In genomic region chr20:55581519-55581918, GRCh38 we compare ENCODE assay signal across 26 cellular contexts.
"Had no signal": no experiment of that assay in that cellular context is flagged by ENCODE, and none has a peak within 500 bp of the region (broad histone marks: within the 10 kb centered on the region; RNA-seq: fewer than 3 reads in every experiment).

No MANE protein-coding gene starts in this region.

- H3K79me2 ChIP-seq: parathyroid adenoma had no signal

- ATAC-seq: natural killer cell; psoas muscle; right cardiac atrium; right lobe of liver; stimulated activated effector memory CD8-positive, alpha-beta T cell treated with anti-CD3 and anti-CD28 coated beads, Interleukin-12 subunit alpha, Interleukin-12 subunit beta, amount 100 ng/mL, for 72 hours; stimulated activated naive B cell treated with anti-CD40 and anti-IgM and Interleukin-4, amounts not matched to agents 10 μg/mL and 1 μg/mL and 100 μg/mL, for 72 hours had no signal

- H3K4me2 ChIP-seq: neural progenitor cell had no signal

- H3K9me3 ChIP-seq: ovary, psoas muscle, right lobe of liver, sigmoid colon, stomach, thoracic aorta, thyroid gland, tibial nerve, upper lobe of left lung, vagina had no signal

- H3K9ac ChIP-seq: neural progenitor cell, parathyroid adenoma had no signal

- DNase-seq: natural killer cell; occipital lobe; ovary; posterior cingulate gyrus; psoas muscle; right cardiac atrium; sigmoid colon; small intestine; stimulated activated CD4-positive, alpha-beta T cell treated with anti-CD3 and anti-CD28 coated beads, Interleukin-15, amount 100 ng/mL, for 24 hours; stimulated activated CD4-positive, alpha-beta T cell treated with anti-CD3 and anti-CD28 coated beads, Interleukin-2, amount 100 ng/mL, for 24 hours; stimulated activated CD4-positive, alpha-beta T cell treated with anti-CD3 and anti-CD28 coated beads, Interleukin-2, amount 100 ng/mL, for 48 hours; stimulated activated CD4-positive, alpha-beta T cell treated with anti-CD3 and anti-CD28 coated beads, Interleukin-4, amount 100 ng/mL, for 24 hours; stimulated activated naive B cell treated with anti-CD40 and anti-IgM and Interleukin-4, amounts not matched to agents 10 μg/mL and 1 μg/mL and 100 μg/mL, for 72 hours; stimulated activated naive CD4-positive, alpha-beta T cell treated with Interleukin-2 at 50 U/mL for 16 hours; stomach; thyroid gland; trophoblast cell; upper lobe of left lung had no signal

- H3K27ac ChIP-seq: neural progenitor cell, ovary, parathyroid adenoma, psoas muscle, right lobe of liver, sigmoid colon, stomach, thoracic aorta, thyroid gland, tibial nerve, upper lobe of left lung, vagina had no signal

- H3K4me3 ChIP-seq: neural progenitor cell, ovary, psoas muscle, right lobe of liver, sigmoid colon, stomach, thoracic aorta, thyroid gland, tibial nerve, upper lobe of left lung, vagina had no signal

- H3K27me3 ChIP-seq: neural progenitor cell, ovary, right lobe of liver, sigmoid colon, stomach, thyroid gland, tibial nerve, upper lobe of left lung, vagina had no signal

- H2AFZ ChIP-seq: neural progenitor cell, parathyroid adenoma had no signal

- H3K36me3 ChIP-seq: neural progenitor cell, ovary, right lobe of liver, sigmoid colon, stomach, thoracic aorta, thyroid gland, tibial nerve, upper lobe of left lung, vagina had no signal

- H3K4me1 ChIP-seq: parathyroid adenoma, psoas muscle, right lobe of liver, sigmoid colon, stomach, thyroid gland, tibial nerve, upper lobe of left lung, vagina had no signal

- FAIRE-seq: small intestine, urothelium cell line had no signal
